24 cellular contexts compared by ENCODE assay signal in genomic region chr9:112064871-112065270, GRCh38.
DNase-seq lines count a peak whose midpoint lies in the region; ATAC-seq, FAIRE-seq and TF ChIP-seq lines count a peak whose summit lies in the region.
"Had no signal": no experiment of that assay in that cellular context is flagged by ENCODE, and none has a peak within 500 bp of the region (broad histone marks: within the 10 kb centered on the region; RNA-seq: fewer than 3 reads in every experiment).

No MANE protein-coding gene starts in this region.

- no peak for TF ChIP-seq RAD21 in A549 (conservative IDR thresholded peaks at IDR 0.05 in 1 of 2, IDR thresholded peaks at IDR 0.05 in 1 of 2)

- H3K36me3 ChIP-seq in Panc1 (ENCODE audit: control insufficient read depth, insufficient read depth, low read length) (no peaks in the 10 kb centered on the region), endodermal cell (ENCODE audit: control insufficient read depth, insufficient read depth, low read length) (no peaks in the 10 kb centered on the region), mucosa of rectum (ENCODE audit: control insufficient read depth in 2 of 2, insufficient read depth in 2 of 2, low read length in 2 of 2) (peaks cover 0 to 3% of the 10 kb centered on the region in 2 donors)
- H3K36me3 ChIP-seq: ascending aorta, left ventricle myocardium inferior, sigmoid colon had no signal

- no peak for FAIRE-seq in A549 (lab: Jason Lieb, UNC)
- FAIRE-seq: GM18507, H1 had no signal

- H3K4me1 ChIP-seq in A549, result peaks cover 46% of the 10 kb centered on the region
- H3K4me1 ChIP-seq in Panc1 (ENCODE audit: control insufficient read depth, insufficient read depth, low read length), result peaks cover 21% of the 10 kb centered on the region
- peaks cover 11% of the 10 kb centered on the region for H3K4me1 ChIP-seq in endodermal cell (ENCODE audit: control insufficient read depth, insufficient read depth, low read length)
- peaks cover 32 to 50% of the 10 kb centered on the region in 2 donors for H3K4me1 ChIP-seq in mucosa of rectum (ENCODE audit: control insufficient read depth in 2 of 2, insufficient read depth in 2 of 2, low read length in 2 of 2)

- ATAC-seq in A549 (no peak), Panc1 (no peak), left cardiac atrium (no peak)

- WGBS in A549 (ENCODE audit: missing lambda C conversion rate), result 97% methylated on average over 5 of the region's 5 CpGs
- 83 to 97% methylated on average over 4 to 5 of the region's 5 CpGs for WGBS in endodermal cell (ENCODE audit: insufficient coverage in 1 of 2, insufficient read length in 1 of 2), 2 experiments

- no peak for TF ChIP-seq EP300 in A549 (IDR thresholded peaks at IDR 0.05)

- BruUV-seq in Panc1 (replicated peaks; lab: Mats Ljungman, UMichigan), result no TSS peak

- no peak overlapping the region for H3K4me2 ChIP-seq in A549

- H3K4me3 ChIP-seq in A549, result no peak overlapping the region
- no peak overlapping the region for H3K4me3 ChIP-seq in Panc1 (ENCODE audit: low read depth in 2 of 2, low read length in 2 of 2)
- no peak overlapping the region for H3K4me3 ChIP-seq in endodermal cell (ENCODE audit: low read length)
- H3K4me3 ChIP-seq in mucosa of rectum (ENCODE audit: low read length in 2 of 2), result no peak overlapping the region
- H3K4me3 ChIP-seq: ascending aorta, left ventricle myocardium inferior, sigmoid colon had no signal

- TF ChIP-seq CTCF in A549 (IDR thresholded peaks at IDR 0.05) (no peak), Panc1 (IDR thresholded peaks at IDR 0.05) (no peak), endodermal cell (conservative IDR thresholded peaks at IDR 0.05) (no peak), GM10248 (IDR thresholded peaks at IDR 0.05; ENCODE audit: control extremely low read depth, extremely low read depth, low read depth, missing control alignments) (no peak)

- peaks cover 10% of the 10 kb centered on the region for H3K36me3 Mint-ChIP-seq in endodermal cell (ENCODE audit: low read depth)

- DNase-seq in A549 (ENCODE audit: low read depth in 1 of 2, low spot score in 1 of 2) (no peak), Panc1 (ENCODE audit: low read depth, low spot score) (no peak), endodermal cell (no peak), NAMALWA (ENCODE audit: low spot score) (no peak), GM10248 (ENCODE audit: extremely low spot score) (no peak), H4 (ENCODE audit: low spot score) (no peak), left cardiac atrium (no peak)
- DNase-seq: activated CD4-positive, alpha-beta T cell treated with anti-CD3 and anti-CD28 coated beads, Interleukin-2, amount 50 U/mL, for 4 hours; DMS79; foreskin fibroblast; GF-D8; left ventricle myocardium inferior; NCI-H1694; NCI-H2171; NCI-H526; posterior cingulate gyrus; sigmoid colon; trophoblast cell had no signal

- in situ Hi-C loops in Panc1 (cut with HindIII; ENCODE audit: low pct_unique_long_range_greater_than_20kb, low sequenced_read_pairs), result no loop called here

- POLR2A ChIA-PET in A549 (lab: Yijun Ruan, JAX), result no interaction called here
- POLR2A ChIA-PET in Panc1 (lab: Charles Lee), result no interaction called here
- POLR2A ChIA-PET in GM10248 (lab: Yijun Ruan, JAX), result no interaction called here

- H3K9me3 ChIP-seq in A549 (no peaks in the 10 kb centered on the region), Panc1 (ENCODE audit: control insufficient read depth, insufficient read depth, low read depth, low read length) (peaks cover 3% of the 10 kb centered on the region; the same call in 1 of the 2 replicates), endodermal cell (ENCODE audit: control insufficient read depth, low read length) (peaks cover 8% of the 10 kb centered on the region), mucosa of rectum (ENCODE audit: control insufficient read depth in 2 of 2, low read length in 2 of 2) (no peaks in the 10 kb centered on the region)
- H3K9me3 ChIP-seq: ascending aorta, left ventricle myocardium inferior, sigmoid colon had no signal

- TF ChIP-seq POLR2A in A549 (IDR thresholded peaks at IDR 0.05; ENCODE audit: low read length), result no peak

- H3K4me1 Mint-ChIP-seq in endodermal cell, result peaks cover 22% of the 10 kb centered on the region

- H3K9ac ChIP-seq in endodermal cell (ENCODE audit: extremely low read depth, low read length, poor library complexity, severe bottlenecking) (no peak overlapping the region), mucosa of rectum (ENCODE audit: low read depth in 1 of 2, low read length in 2 of 2) (peak overlapping the region in 1 of 2 donors; percentile 22)

- H3K9me3 Mint-ChIP-seq in endodermal cell, result peaks cover 15% of the 10 kb centered on the region
- H3K9me3 Mint-ChIP-seq: central memory CD8-positive, alpha-beta T cell had no signal

- H3K27ac Mint-ChIP-seq in endodermal cell, result peak overlapping the region; percentile 75
- H3K27ac Mint-ChIP-seq: activated naive CD8-positive, alpha-beta T cell had no signal

- H3K4me3 Mint-ChIP-seq in endodermal cell, result no peak overlapping the region
- H3K4me3 Mint-ChIP-seq: activated naive CD8-positive, alpha-beta T cell; central memory CD8-positive, alpha-beta T cell had no signal

- H3K27me3 Mint-ChIP-seq in endodermal cell (ENCODE audit: insufficient read depth), result no peaks in the 10 kb centered on the region
- H3K27me3 Mint-ChIP-seq: activated naive CD8-positive, alpha-beta T cell; central memory CD8-positive, alpha-beta T cell had no signal

- CTCF ChIA-PET in A549 (lab: Yijun Ruan, JAX) (interaction anchor here (0.8 to 2.3 kb wide), 4 partner anchors 10 to 88 kb away, joined by 3 to 15 read pairs (median 7); no protein-coding TSS in a partner anchor), Panc1 (lab: Charles Lee) (no interaction called here), GM10248 (lab: Yijun Ruan, JAX) (interaction anchor here (3.0 to 8.0 kb wide), 2 partner anchors 11 to 13 kb away, joined by 10 to 54 read pairs; no protein-coding TSS in a partner anchor)

- H3K27ac ChIP-seq in A549 (peak overlapping the region; percentile 40 to 79), Panc1 (ENCODE audit: low read length) (peak overlapping the region; percentile 88), endodermal cell (ENCODE audit: low read depth, low read length) (no peak overlapping the region), mucosa of rectum (ENCODE audit: low read depth in 2 of 2, low read length in 2 of 2) (peak overlapping the region; percentile 81)
- H3K27ac ChIP-seq: ascending aorta, left ventricle myocardium inferior had no signal

- H3K27me3 ChIP-seq in Panc1 (ENCODE audit: control insufficient read depth, insufficient read depth, low read length) (no peaks in the 10 kb centered on the region), endodermal cell (ENCODE audit: control insufficient read depth, insufficient read depth, low read length, poor library complexity, severe bottlenecking) (no peaks in the 10 kb centered on the region), mucosa of rectum (ENCODE audit: control insufficient read depth in 2 of 2, insufficient read depth in 2 of 2, low read length in 2 of 2) (no peaks in the 10 kb centered on the region)
- H3K27me3 ChIP-seq: ascending aorta, sigmoid colon had no signal

- intact Hi-C loops in Panc1 (cut with micrococcal nuclease; ENCODE audit: unreplicated experiment), result no loop called here
- intact Hi-C loops in left cardiac atrium (cut with DNase I), result loop anchor here in 1 of 2 donors (10.0 kb wide), 1 partner anchor 170 kb away; the partner anchor contains the start of gene UGCG

TF ChIP-seq in A549, 52 proteins besides CTCF, POLR2A, EP300 and RAD21:
- TF ChIP-seq ZSCAN20 (CRISPR knock-in tag; IDR thresholded peaks at IDR 0.05), result no peak
- TF ChIP-seq EHMT2 (IDR thresholded peaks at IDR 0.05; ENCODE audit: low read depth), result no peak
- TF ChIP-seq CHD4 (IDR thresholded peaks at IDR 0.05; ENCODE audit: borderline replicate concordance), result no peak
- TF ChIP-seq USF2 (IDR thresholded peaks at IDR 0.05), result no peak
- TF ChIP-seq ZC3H11A (IDR thresholded peaks at IDR 0.05), result no peak
- no peak for TF ChIP-seq SREBF2 (IDR thresholded peaks at IDR 0.05)
- TF ChIP-seq GATA3 (IDR thresholded peaks at IDR 0.05; ENCODE audit: borderline replicate concordance), result no peak
- no peak for TF ChIP-seq PBX3 (IDR thresholded peaks at IDR 0.05)
- no peak for TF ChIP-seq CEBPB (IDR thresholded peaks at IDR 0.05)
- TF ChIP-seq MYC (IDR thresholded peaks at IDR 0.05; ENCODE audit: borderline replicate concordance, low read length), result no peak
- no peak for TF ChIP-seq FOSB (CRISPR knock-in tag; IDR thresholded peaks at IDR 0.05)
- TF ChIP-seq JUN (IDR thresholded peaks at IDR 0.05), result no peak
